13 cellular contexts compared by ENCODE assay signal in the genomic region with DNA sequence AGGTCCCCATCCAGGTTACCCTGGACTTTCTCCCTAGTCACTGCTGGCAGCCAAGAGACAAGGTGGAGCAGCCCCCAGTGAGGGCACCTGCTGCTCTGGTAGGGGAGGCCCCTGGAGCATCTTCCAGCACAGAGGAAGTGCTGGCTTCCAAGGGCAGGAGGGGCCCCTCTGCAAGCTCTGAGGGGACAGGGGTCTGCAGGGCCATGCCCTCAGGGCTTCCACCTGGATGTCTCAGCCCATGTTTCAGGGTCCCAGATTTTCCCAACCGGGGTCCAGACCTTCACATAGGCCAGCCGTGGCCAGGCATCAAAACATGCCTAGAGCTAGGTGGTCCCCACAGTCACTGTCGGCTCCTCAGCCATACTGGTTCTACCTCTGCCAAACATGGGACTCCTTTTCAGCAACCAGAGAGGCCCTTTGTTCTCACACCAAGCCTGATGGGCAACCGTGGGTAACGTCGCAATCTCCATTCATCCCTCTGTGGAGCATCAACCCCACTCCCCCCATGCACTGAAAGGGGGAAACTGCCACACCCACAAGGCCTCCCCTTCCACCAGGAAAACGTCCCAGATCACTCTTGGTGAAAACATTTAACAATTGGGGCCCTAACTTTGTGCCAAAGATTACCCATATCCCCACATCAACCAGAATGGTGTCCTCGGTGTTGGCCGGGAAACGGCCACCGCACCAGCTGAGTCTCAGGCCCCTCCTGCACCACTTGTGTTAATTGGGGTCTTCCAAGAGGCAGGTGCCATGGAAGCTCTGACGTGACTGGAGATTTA. TPM values are rescaled to one million over a fixed set of nuclear protein-coding genes. Genes with fewer than 3 reads are reported as not detected.
DNase-seq lines count a peak whose midpoint lies in the region; ATAC-seq and TF ChIP-seq lines count a peak whose summit lies in the region.
"Had no signal": no experiment of that assay in that cellular context is flagged by ENCODE, and none has a peak within 500 bp of the region (broad histone marks: within the 10 kb centered on the region; RNA-seq: fewer than 3 reads in every experiment).

No MANE protein-coding gene starts in this region.

- peaks cover 5% of the 10 kb centered on the region for H3K9me3 Mint-ChIP-seq in T-helper 2 cell treated with Interferon-gamma antibody and Interleukin-4, amounts not matched to agents 5 μg/mL and 100 μg/mL, for 36 hours

- intact Hi-C loops in IMR-90 (cut with micrococcal nuclease): loop anchor here (5.0 kb wide), 1 partner anchor 99 kb away; no protein-coding TSS in a partner anchor
- intact Hi-C loops in prostate gland (cut with DNase I): no loop called here

- H3K4me3 ChIP-seq in IMR-90 (ENCODE audit: insufficient read depth, low read depth, low read length) (no peak overlapping the region), prostate gland (no peak overlapping the region)

- TF ChIP-seq CTCF in IMR-90 (conservative IDR thresholded peaks at IDR 0.05; ENCODE audit: low read depth, low read length) (no peak), prostate gland (IDR thresholded peaks at IDR 0.05) (no peak)

- peak overlapping the region; percentile 97 for H3K4ac ChIP-seq in IMR-90 (ENCODE audit: low read depth, low read length)

- peaks cover 6 to 68% of the 10 kb centered on the region in 2 experiments; a peak in 3 of 4 replicates for H3K79me1 ChIP-seq in IMR-90 (ENCODE audit: low read depth in 1 of 2, low read length in 2 of 2)

- H2BK20ac ChIP-seq in IMR-90 (ENCODE audit: low read depth, low read length): peak overlapping the region; percentile 3; the same call in 1 of the 2 replicates

- peak overlapping the region; percentile 28; the same call in 1 of the 2 replicates for H4K91ac ChIP-seq in IMR-90 (ENCODE audit: insufficient read depth, low read depth, low read length)

- BruUV-seq in IMR-90 (replicated peaks; lab: Mats Ljungman, UMichigan): no TSS peak

- H2AK9ac ChIP-seq in IMR-90 (replicated peaks; ENCODE audit: low read depth, low read length, poor library complexity): peak overlapping the region; percentile 65

- H3K27ac Mint-ChIP-seq in T-helper 2 cell treated with Interferon-gamma antibody and Interleukin-4, amounts not matched to agents 5 μg/mL and 100 μg/mL, for 36 hours: no peak overlapping the region
- H3K27ac Mint-ChIP-seq: activated T-cell treated with anti-CD3 and anti-CD28 coated beads, Interleukin-2, amount 50 U/mL, for 72 hours; effector memory CD8-positive, alpha-beta T cell had no signal

- no peak for TF ChIP-seq POLR2A in IMR-90 (IDR thresholded peaks at IDR 0.05; ENCODE audit: low read depth, low read length)
- no peak for TF ChIP-seq POLR2A in prostate gland (IDR thresholded peaks at IDR 0.05)

- H3K27ac ChIP-seq in IMR-90 (ENCODE audit: insufficient read depth, low read length): no peak overlapping the region
- H3K27ac ChIP-seq in prostate gland: peak overlapping the region in 1 of 2 donors; percentile 91
- H3K27ac ChIP-seq: 22Rv1 had no signal

- no peak overlapping the region for H3K23ac ChIP-seq in IMR-90 (ENCODE audit: low read depth, low read length)

- 82% methylated on average over 4 of the region's 12 CpGs; no CpG with 5 or more reads in 1 of the 2 experiments for WGBS in IMR-90 (ENCODE audit: extremely low coverage in 2 of 2, insufficient read length in 1 of 2), 2 experiments
- WGBS in prostate gland: 81% methylated on average over 12 of the region's 12 CpGs

- in situ Hi-C loops in IMR-90 (cut with MboI; ENCODE audit: low sequenced_read_pairs): no loop called here

- peaks cover 20% of the 10 kb centered on the region for H3K27me3 Mint-ChIP-seq in T-helper 2 cell treated with Interferon-gamma antibody and Interleukin-4, amounts not matched to agents 5 μg/mL and 100 μg/mL, for 36 hours (ENCODE audit: low read depth)

- CTCF ChIA-PET in IMR-90 (lab: Yijun Ruan, JAX): no interaction called here

- H3K9ac ChIP-seq in IMR-90 (ENCODE audit: low read depth, low read length): no peak overlapping the region

- no peak overlapping the region for H3K4me3 Mint-ChIP-seq in T-helper 2 cell treated with Interferon-gamma antibody and Interleukin-4, amounts not matched to agents 5 μg/mL and 100 μg/mL, for 36 hours

- H3K9me3 ChIP-seq in IMR-90 (ENCODE audit: control insufficient read depth, insufficient read depth, low read length): peaks cover 2% of the 10 kb centered on the region; the same call in 1 of the 2 replicates
- H3K9me3 ChIP-seq in prostate gland: no peaks in the 10 kb centered on the region
- H3K9me3 ChIP-seq: breast epithelium had no signal

- no peak overlapping the region for H3K56ac ChIP-seq in IMR-90 (ENCODE audit: extremely low read depth, insufficient read depth, low read length)

- H3K18ac ChIP-seq in IMR-90 (ENCODE audit: low read depth, low read length): no peak overlapping the region

- peak; percentile 2 for DNase-seq in T-helper 2 cell treated with Interferon-gamma antibody and Interleukin-4, amounts not matched to agents 5 μg/mL and 100 μg/mL, for 36 hours (ENCODE audit: low spot score)
- no peak for DNase-seq in T-helper 2 cell
- no peak for DNase-seq in IMR-90
- peak; percentile 4 for DNase-seq in iPS-NIHi7 (ENCODE audit: extremely low spot score)
- peak; percentile 3 for DNase-seq in prostate gland (ENCODE audit: low spot score)
- no peak for DNase-seq in amniotic stem cell (lab: John Stamatoyannopoulos, UW)
- DNase-seq: activated T-cell treated with anti-CD3 and anti-CD28 coated beads, Interleukin-2, amount 50 U/mL, for 72 hours; Calu3; effector memory CD8-positive, alpha-beta T cell had no signal

- H3K36me3 ChIP-seq in IMR-90 (ENCODE audit: control insufficient read depth, insufficient read depth, low read length) (peaks cover 9% of the 10 kb centered on the region), prostate gland (no peaks in the 10 kb centered on the region)
- H3K36me3 ChIP-seq: breast epithelium had no signal

- peak overlapping the region; percentile 4 for H3K14ac ChIP-seq in IMR-90 (replicated peaks; ENCODE audit: low read depth, low read length)

- peaks cover 24% of the 10 kb centered on the region for H4K20me1 ChIP-seq in IMR-90 (ENCODE audit: insufficient read depth, low read length)

- ATAC-seq in IMR-90 (ENCODE audit: low read depth) (no peak), HG03439 (IDR thresholded peaks at IDR 0.05; ENCODE audit: unreplicated experiment) (no peak), HG03139 (IDR thresholded peaks at IDR 0.05; ENCODE audit: unreplicated experiment) (no peak)
- ATAC-seq: activated T-cell treated with anti-CD3 and anti-CD28 coated beads, Interleukin-2, amount 50 U/mL, for 72 hours; effector memory CD8-positive, alpha-beta T cell had no signal

- H3K36me3 Mint-ChIP-seq in T-helper 2 cell treated with Interferon-gamma antibody and Interleukin-4, amounts not matched to agents 5 μg/mL and 100 μg/mL, for 36 hours (ENCODE audit: low read depth): no peaks in the 10 kb centered on the region

- H2AK5ac ChIP-seq in IMR-90 (ENCODE audit: low read depth, low read length): peak overlapping the region; percentile 100

- H3K4me1 ChIP-seq in IMR-90 (ENCODE audit: control insufficient read depth, insufficient read depth, low read length) (peaks cover 28% of the 10 kb centered on the region), prostate gland (replicated peaks) (no peaks in the 10 kb centered on the region)
- H3K4me1 ChIP-seq: breast epithelium had no signal

- peak overlapping the region in 1 of 2 experiments; percentile 77; a peak in 2 of 4 replicates for H4K8ac ChIP-seq in IMR-90 (ENCODE audit: low read depth in 2 of 2, low read length in 2 of 2)

- no peak overlapping the region for H2BK5ac ChIP-seq in IMR-90 (ENCODE audit: low read depth, low read length, poor library complexity, severe bottlenecking)

- dilution Hi-C loops in IMR-90 (cut with HindIII; ENCODE audit: low sequenced_read_pairs, unreplicated experiment): no loop called here

- no peak overlapping the region for H4K5ac ChIP-seq in IMR-90 (ENCODE audit: low read depth, low read length)

- peaks cover 32% of the 10 kb centered on the region for H3K9me1 ChIP-seq in IMR-90 (ENCODE audit: insufficient read depth, low read length)

- H2BK120ac ChIP-seq in IMR-90 (ENCODE audit: low read depth, low read length): 0 out of 2 replicates have a peak overlapping the region, but pooled peaks have one; percentile 90

- H3K4me1 Mint-ChIP-seq in T-helper 2 cell treated with Interferon-gamma antibody and Interleukin-4, amounts not matched to agents 5 μg/mL and 100 μg/mL, for 36 hours (ENCODE audit: low read depth): peaks cover 1% of the 10 kb centered on the region

- H2AFZ ChIP-seq in IMR-90 (replicated peaks; ENCODE audit: low read length, poor library complexity): no peak overlapping the region

- H3K27me3 ChIP-seq in IMR-90 (ENCODE audit: control insufficient read depth, insufficient read depth, low read length) (no peaks in the 10 kb centered on the region), prostate gland (replicated peaks; ENCODE audit: insufficient read depth) (no peaks in the 10 kb centered on the region)

- POLR2A ChIA-PET in IMR-90 (lab: Charles Lee; ENCODE audit: unreplicated experiment): interaction anchor here (1.8 kb wide), 1 partner anchor 123 kb away, joined by 4 read pairs; no protein-coding TSS in a partner anchor

- no peak for TF ChIP-seq RAD21 in IMR-90 (IDR thresholded peaks at IDR 0.05; ENCODE audit: low read length)

- peak overlapping the region; percentile 100; the same call in 1 of the 3 replicates for H2BK15ac ChIP-seq in IMR-90 (ENCODE audit: low read depth, low read length)

- no peak overlapping the region for H3K4me2 ChIP-seq in IMR-90 (ENCODE audit: low read depth, low read length)

TF ChIP-seq in IMR-90, 13 proteins besides CTCF, POLR2A, EP300 and RAD21 (continues in another document):
- TF ChIP-seq RFX5 (IDR thresholded peaks at IDR 0.05; ENCODE audit: low read depth, low read length): no peak
- TF ChIP-seq RCOR1 (IDR thresholded peaks at IDR 0.05; ENCODE audit: insufficient replicate concordance, low read length): no peak
- TF ChIP-seq, protein P1, sequence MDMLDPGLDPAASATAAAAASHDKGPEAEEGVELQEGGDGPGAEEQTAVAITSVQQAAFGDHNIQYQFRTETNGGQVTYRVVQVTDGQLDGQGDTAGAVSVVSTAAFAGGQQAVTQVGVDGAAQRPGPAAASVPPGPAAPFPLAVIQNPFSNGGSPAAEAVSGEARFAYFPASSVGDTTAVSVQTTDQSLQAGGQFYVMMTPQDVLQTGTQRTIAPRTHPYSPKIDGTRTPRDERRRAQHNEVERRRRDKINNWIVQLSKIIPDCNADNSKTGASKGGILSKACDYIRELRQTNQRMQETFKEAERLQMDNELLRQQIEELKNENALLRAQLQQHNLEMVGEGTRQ (IDR thresholded peaks at IDR 0.05; ENCODE audit: low read depth, low read length): no peak

RNA-seq across cellular contexts. Expression of a gene that starts 1.9 kb away (rescaled TPM):
- 208 and 222 TPM in 2 replicates for total RNA-seq in IMR-90 (2012; rRNA removed)
- 1,065 and 1,165 TPM in 2 replicates for polyA plus RNA-seq in IMR-90 (2012; rRNA removed)
- 753 and 1,846 TPM in 2 replicates for polyA plus RNA-seq in IMR-90 (2012; cell fraction: cytosol; rRNA removed)
- polyA plus RNA-seq in IMR-90 (2012; cell fraction: nucleus; rRNA removed; ENCODE audit: low replicate concordance): 2,830 and 5,552 TPM in 2 replicates
- total RNA-seq in prostate gland: 100 to 1,000 TPM; 198 to 474 TPM

RNA-seq across cellular contexts. Expression of a gene that starts 59.4 kb away (rescaled TPM):
- total RNA-seq in IMR-90 (2012; rRNA removed): not detected in 2 replicates
- 0.19 and 0.55 TPM in 2 replicates for polyA plus RNA-seq in IMR-90 (2012; rRNA removed)
- polyA plus RNA-seq in IMR-90 (2012; cell fraction: cytosol; rRNA removed): 0.16 and 0.28 TPM in 2 replicates
- polyA plus RNA-seq in IMR-90 (2012; cell fraction: nucleus; rRNA removed; ENCODE audit: low replicate concordance): 2.0 and 4.9 TPM in 2 replicates
- 10 to 100 TPM in 1 of 2 donors, 1 to 10 TPM in 1; 1.4 to 19.0 TPM for total RNA-seq in prostate gland

Comparison
In these comparisons a context has a peak if more than half of its experiments do, and no peak if none do; other contexts are left out.
1. DNase-seq: peak in T-helper 2 cell treated with Interferon-gamma antibody and Interleukin-4, amounts not matched to agents 5 μg/mL and 100 μg/mL, for 36 hours (single experiment), iPS-NIHi7 (single experiment) and prostate gland (single experiment); none in T-helper 2 cell (0 of 5), IMR-90 (single experiment) and amniotic stem cell (single experiment).